ENCODE assay signal across 9 cellular contexts in the genomic region with DNA sequence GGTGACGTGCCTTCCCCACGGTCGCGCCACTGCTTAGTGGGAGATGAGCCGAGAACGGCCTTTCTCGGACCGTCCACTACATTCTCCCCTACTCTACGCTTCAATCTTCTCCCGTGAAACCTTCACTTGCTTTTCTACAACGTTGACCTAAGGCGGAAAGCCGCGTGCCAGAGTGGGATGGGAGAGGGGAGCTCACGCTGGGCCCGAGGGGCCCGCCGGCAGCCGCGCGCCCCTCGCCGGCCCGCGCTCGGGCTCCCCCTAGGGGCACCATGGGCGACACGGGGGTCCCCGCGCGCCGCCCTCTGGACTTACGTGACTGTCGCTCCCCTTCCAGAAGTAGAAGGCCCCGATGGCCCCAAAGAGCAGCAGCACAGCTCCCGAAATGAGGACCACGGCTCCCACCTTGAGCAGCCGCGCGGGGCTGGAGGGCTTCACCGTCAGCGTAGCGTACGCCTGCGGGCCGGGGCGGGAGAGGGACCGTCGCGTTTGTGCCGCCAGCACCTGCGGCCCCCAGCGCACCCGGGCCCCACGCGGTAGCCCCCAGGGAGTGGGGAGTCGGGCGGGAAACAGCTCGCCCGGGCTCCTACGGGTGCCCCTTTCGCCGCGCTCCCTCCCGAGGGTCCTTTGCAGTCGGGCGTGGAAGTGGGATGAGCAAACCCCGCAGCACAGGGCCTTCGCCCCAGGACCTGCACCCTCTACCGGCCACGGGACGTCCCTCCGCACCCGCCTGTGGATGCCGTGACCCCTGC. TPM values are rescaled to one million over a fixed set of nuclear protein-coding genes. Genes with fewer than 3 reads are reported as not detected.
DNase-seq lines count a peak whose midpoint lies in the region; ATAC-seq and TF ChIP-seq lines count a peak whose summit lies in the region.
"Had no signal": no experiment of that assay in that cellular context is flagged by ENCODE, and none has a peak within 500 bp of the region (broad histone marks: within the 10 kb centered on the region; RNA-seq: fewer than 3 reads in every experiment).

No MANE protein-coding gene starts in this region.

- no peak for TF ChIP-seq CTCF in omental fat pad (IDR thresholded peaks at IDR 0.05)

- H3K27ac Mint-ChIP-seq in immature natural killer cell: no peak overlapping the region

- peaks cover 8 to 23% (median 9%) of the 10 kb centered on the region in 3 donors for H3K27me3 Mint-ChIP-seq in immature natural killer cell (ENCODE audit: low read depth in 3 of 3)

- peak; percentile 4 for DNase-seq in EH (ENCODE audit: low read depth)
- DNase-seq in amygdala (lab: John Stamatoyannopoulos, UW): peak in 32 of 56 donors; percentile 3 to 67 (median 28)
- DNase-seq in immature natural killer cell: peak in 1 of 3 donors; percentile 14
- DNase-seq in stimulated activated CD8-positive, alpha-beta memory T cell treated with anti-CD3 and anti-CD28 coated beads, Interleukin-15, amount 100 ng/mL, for 1 hour (ENCODE audit: low read depth): peak; percentile 1
- no peak for DNase-seq in NCI-H524 (lab: John Stamatoyannopoulos, UW)
- no peak for DNase-seq in NCI-H2081 treated with DMSO at 0.1 percent for 48 hours (lab: John Stamatoyannopoulos, UW)
- DNase-seq in omental fat pad (ENCODE audit: low spot score): no peak

- H3K4me3 Mint-ChIP-seq in immature natural killer cell: peak overlapping the region in 4 of 5 donors; percentile 47 to 55 (median 49)

- no peaks in the 10 kb centered on the region for H3K36me3 Mint-ChIP-seq in immature natural killer cell

- H3K4me1 Mint-ChIP-seq in immature natural killer cell: peaks cover 5 to 9% of the 10 kb centered on the region in 2 donors

- ATAC-seq in HG02884 (IDR thresholded peaks at IDR 0.05; ENCODE audit: unreplicated experiment) (peak; percentile 51), omental fat pad (ENCODE audit: low FRiP score) (no peak)

- peaks cover 0 to 3% (median 0%) of the 10 kb centered on the region in 6 donors for H3K9me3 Mint-ChIP-seq in immature natural killer cell

RNA-seq across cellular contexts. Expression of gene CNMD, which starts 0.7 kb away (rescaled TPM):
- polyA plus RNA-seq in immature natural killer cell: not detected
- total RNA-seq in omental fat pad: not detected
- polyA plus RNA-seq: esophagus had no signal

Comparison
In these comparisons a context has a peak if more than half of its experiments do, and no peak if none do; other contexts are left out.
1. DNase-seq: peak in EH (single experiment), amygdala (32 of 56) and stimulated activated CD8-positive, alpha-beta memory T cell treated with anti-CD3 and anti-CD28 coated beads, Interleukin-15, amount 100 ng/mL, for 1 hour (single experiment); none in NCI-H524 (0 of 2), NCI-H2081 treated with DMSO at 0.1 percent for 48 hours (single experiment) and omental fat pad (single experiment).